Comparison of ENCODE assay signal across 9 cellular contexts in the genomic region with DNA sequence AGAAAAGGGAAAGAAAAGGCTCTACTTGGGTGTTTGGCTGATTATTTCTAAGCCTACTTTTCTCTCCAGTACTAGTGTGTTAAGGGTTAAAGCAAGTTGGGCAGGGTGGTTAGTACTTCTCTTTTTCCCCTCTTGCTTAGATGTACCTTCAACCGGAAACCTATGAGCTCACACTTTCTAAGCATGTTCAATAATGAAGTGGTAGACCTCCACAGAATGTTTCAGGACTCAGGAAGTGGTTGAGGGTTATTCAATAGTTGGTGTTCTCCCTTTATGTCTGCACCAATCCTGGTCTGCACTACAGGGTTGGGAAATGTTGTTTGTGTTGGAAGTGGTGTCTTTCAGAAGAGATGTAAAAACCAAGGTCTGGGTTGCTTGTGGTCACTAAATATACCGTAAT.
A peak's percentile ranks its signal among the peaks of the same experiment; 100 is the strongest.
DNase-seq lines count a peak whose midpoint lies in the region; ATAC-seq and TF ChIP-seq lines count a peak whose summit lies in the region.
"Had no signal": no experiment of that assay in that cellular context is flagged by ENCODE, and none has a peak within 500 bp of the region (broad histone marks: within the 10 kb centered on the region; RNA-seq: fewer than 3 reads in every experiment).

No MANE protein-coding gene starts in this region.

- H3K27ac ChIP-seq in naive thymus-derived CD4-positive, alpha-beta T cell (ENCODE audit: low read depth, low read length), result no peak overlapping the region
- no peak overlapping the region for H3K27ac ChIP-seq in sigmoid colon

- H3K27ac Mint-ChIP-seq in activated CD8-positive, alpha-beta memory T cell treated with anti-CD3 and anti-CD28 coated beads, Interleukin-2, amount 10 ng/mL, durations not matched to agents 7 days and 5 days, result peak overlapping the region; percentile 13
- peak overlapping the region in 3 of 9 donors; percentile 15 to 54 (median 43) for H3K27ac Mint-ChIP-seq in naive thymus-derived CD4-positive, alpha-beta T cell
- H3K27ac Mint-ChIP-seq: T-helper 1 cell treated with Interleukin-12 subunit alpha and Interleukin-12 subunit beta and Interleukin-4 antibody, amounts not matched to agents 30 μg/mL and 1 μg/mL, for 36 hours had no signal

- no peaks in the 10 kb centered on the region for H3K36me3 ChIP-seq in naive thymus-derived CD4-positive, alpha-beta T cell (ENCODE audit: control insufficient read depth in 2 of 3, insufficient read depth in 3 of 3, low read length in 3 of 3)
- H3K36me3 ChIP-seq in sigmoid colon, result no peaks in the 10 kb centered on the region

- 45 to 73% methylated on average over 2 of the region's 2 CpGs for WGBS in sigmoid colon, 2 donors

- no peaks in the 10 kb centered on the region for H3K27me3 Mint-ChIP-seq in activated CD8-positive, alpha-beta memory T cell treated with anti-CD3 and anti-CD28 coated beads, Interleukin-2, amount 10 ng/mL, durations not matched to agents 7 days and 5 days
- H3K27me3 Mint-ChIP-seq in naive thymus-derived CD4-positive, alpha-beta T cell, result peaks cover 6 to 20% (median 13%) of the 10 kb centered on the region in 5 donors

- no peaks in the 10 kb centered on the region for H3K9me3 ChIP-seq in naive thymus-derived CD4-positive, alpha-beta T cell (ENCODE audit: control insufficient read depth in 2 of 3, low read length in 3 of 3)
- H3K9me3 ChIP-seq in sigmoid colon, result no peaks in the 10 kb centered on the region

- peaks cover 15% of the 10 kb centered on the region for H3K36me3 Mint-ChIP-seq in activated CD8-positive, alpha-beta memory T cell treated with anti-CD3 and anti-CD28 coated beads, Interleukin-2, amount 10 ng/mL, durations not matched to agents 7 days and 5 days
- no peaks in the 10 kb centered on the region for H3K36me3 Mint-ChIP-seq in naive thymus-derived CD4-positive, alpha-beta T cell

- peak; percentile 60 for DNase-seq in activated CD8-positive, alpha-beta memory T cell treated with anti-CD3 and anti-CD28 coated beads, Interleukin-2, amount 10 ng/mL, durations not matched to agents 7 days and 5 days
- DNase-seq in activated CD8-positive, alpha-beta memory T cell treated with anti-CD3 and anti-CD28 coated beads, Interleukin-2, amount 50 U/mL, for 48 hours, result no peak
- peak; percentile 100 for DNase-seq in SKM-1 treated with dmso at 0.1 percent for 144 hours (lab: John Stamatoyannopoulos, UW; ENCODE audit: unreplicated experiment)
- peak in 7 of 9 donors; percentile 31 to 68 (median 53) for DNase-seq in naive thymus-derived CD4-positive, alpha-beta T cell
- DNase-seq in NCI-H446 (lab: John Stamatoyannopoulos, UW), result no peak
- no peak for DNase-seq in nucleus accumbens (lab: John Stamatoyannopoulos, UW)
- no peak for DNase-seq in sigmoid colon

- no peak for TF ChIP-seq POLR2A in sigmoid colon (IDR thresholded peaks at IDR 0.05)

- H3K4me1 Mint-ChIP-seq in activated CD8-positive, alpha-beta memory T cell treated with anti-CD3 and anti-CD28 coated beads, Interleukin-2, amount 10 ng/mL, durations not matched to agents 7 days and 5 days, result peaks cover 25% of the 10 kb centered on the region
- peaks cover 11 to 43% (median 25%) of the 10 kb centered on the region in 7 donors for H3K4me1 Mint-ChIP-seq in naive thymus-derived CD4-positive, alpha-beta T cell

- no peaks in the 10 kb centered on the region for H3K27me3 ChIP-seq in naive thymus-derived CD4-positive, alpha-beta T cell (ENCODE audit: control insufficient read depth in 2 of 2, insufficient read depth in 2 of 2, low read length in 2 of 2)
- H3K27me3 ChIP-seq in sigmoid colon, result no peaks in the 10 kb centered on the region

- TF ChIP-seq EP300 in sigmoid colon (IDR thresholded peaks at IDR 0.05), result no peak

- no peaks in the 10 kb centered on the region for H3K9me3 Mint-ChIP-seq in activated CD8-positive, alpha-beta memory T cell treated with anti-CD3 and anti-CD28 coated beads, Interleukin-2, amount 10 ng/mL, durations not matched to agents 7 days and 5 days (ENCODE audit: low read depth)
- H3K9me3 Mint-ChIP-seq in naive thymus-derived CD4-positive, alpha-beta T cell, result no peaks in the 10 kb centered on the region
- H3K9me3 Mint-ChIP-seq: T-helper 1 cell treated with Interleukin-12 subunit alpha and Interleukin-12 subunit beta and Interleukin-4 antibody, amounts not matched to agents 30 μg/mL and 1 μg/mL, for 36 hours had no signal

- peak overlapping the region; percentile 2 for H3K4me3 Mint-ChIP-seq in activated CD8-positive, alpha-beta memory T cell treated with anti-CD3 and anti-CD28 coated beads, Interleukin-2, amount 10 ng/mL, durations not matched to agents 7 days and 5 days
- H3K4me3 Mint-ChIP-seq in naive thymus-derived CD4-positive, alpha-beta T cell, result peak overlapping the region in 8 of 10 donors; percentile 10 to 68 (median 46)
- H3K4me3 Mint-ChIP-seq: T-helper 1 cell treated with Interleukin-12 subunit alpha and Interleukin-12 subunit beta and Interleukin-4 antibody, amounts not matched to agents 30 μg/mL and 1 μg/mL, for 36 hours had no signal

- intact Hi-C loops in naive thymus-derived CD4-positive, alpha-beta T cell (cut with micrococcal nuclease), result loop anchor here in 1 of 2 donors (1.0 to 2.0 kb wide), 2 partner anchors 58 to 200 kb away; no protein-coding TSS in a partner anchor
- intact Hi-C loops in sigmoid colon (cut with DNase I), result no loop called here

- H3K4me1 ChIP-seq in naive thymus-derived CD4-positive, alpha-beta T cell (ENCODE audit: control insufficient read depth in 2 of 2, insufficient read depth in 2 of 2, low read length in 2 of 2), result peaks cover 8 to 24% of the 10 kb centered on the region in 2 donors
- no peaks in the 10 kb centered on the region for H3K4me1 ChIP-seq in sigmoid colon

- H3K4me3 ChIP-seq in naive thymus-derived CD4-positive, alpha-beta T cell (ENCODE audit: low read length), result no peak overlapping the region
- H3K4me3 ChIP-seq in sigmoid colon, result no peak overlapping the region

- ATAC-seq in activated CD8-positive, alpha-beta memory T cell treated with anti-CD3 and anti-CD28 coated beads, Interleukin-2, amount 10 ng/mL, durations not matched to agents 7 days and 5 days, result peak; percentile 94
- ATAC-seq in HG02970 (IDR thresholded peaks at IDR 0.05; ENCODE audit: low FRiP score, unreplicated experiment), result peak; percentile 91
- peak; percentile 90 for ATAC-seq in naive thymus-derived CD4-positive, alpha-beta T cell

- CTCF ChIA-PET in activated CD8-positive, alpha-beta memory T cell treated with anti-CD3 and anti-CD28 coated beads, Interleukin-2, amount 10 ng/mL, durations not matched to agents 7 days and 5 days (lab: Charles Lee), result no interaction called here
- CTCF ChIA-PET in naive thymus-derived CD4-positive, alpha-beta T cell (lab: Charles Lee), result no interaction called here

- no peak for TF ChIP-seq CTCF in sigmoid colon (IDR thresholded peaks at IDR 0.05)

- POLR2A ChIA-PET in naive thymus-derived CD4-positive, alpha-beta T cell (lab: Charles Lee), result no interaction called here

Comparison
In these comparisons a context has a peak if more than half of its experiments do, and no peak if none do; other contexts are left out.
1. DNase-seq: peak in activated CD8-positive, alpha-beta memory T cell treated with anti-CD3 and anti-CD28 coated beads, Interleukin-2, amount 10 ng/mL, durations not matched to agents 7 days and 5 days (single experiment), SKM-1 treated with dmso at 0.1 percent for 144 hours (single experiment) and naive thymus-derived CD4-positive, alpha-beta T cell (7 of 9); none in activated CD8-positive, alpha-beta memory T cell treated with anti-CD3 and anti-CD28 coated beads, Interleukin-2, amount 50 U/mL, for 48 hours (single experiment), NCI-H446 (0 of 2), nucleus accumbens (0 of 56) and sigmoid colon (single experiment).
2. Peak in every context shown above with its lines, with median percentiles within 50 percentile points of each other: ATAC-seq.